8 cellular contexts compared by ENCODE assay signal in genomic region chr5:16372493-16372892, GRCh38.
"Had no signal": no experiment of that assay in that cellular context is flagged by ENCODE, and none has a peak within 500 bp of the region (broad histone marks: within the 10 kb centered on the region; RNA-seq: fewer than 3 reads in every experiment).

No MANE protein-coding gene starts in this region.

- FAIRE-seq: G401.6, GM12878, GM12891, GM12892, GM18507, GM19239 had no signal

- DNase-seq: GDM1, GF-D8 had no signal

- H3K4me3 ChIP-seq: GM12878 had no signal

- ATAC-seq: GM12878 had no signal
